ENCODE assay signal across 8 cellular contexts in genomic region chr19:16627928-16628182, GRCh38. TPM values are rescaled to one million over a fixed set of nuclear protein-coding genes. Genes with fewer than 3 reads are reported as not detected.
DNase-seq lines count a peak whose midpoint lies in the region; ATAC-seq and TF ChIP-seq lines count a peak whose summit lies in the region.

No MANE protein-coding gene starts in this region.

- DNase-seq in SK-N-MC (ENCODE audit: low read depth, low spot score) (no peak), fibroblast of the aortic adventitia (ENCODE audit: low read depth) (no peak), retinal pigment epithelial cell (ENCODE audit: low read depth) (no peak), inferior parietal cortex (ENCODE audit: extremely low spot score) (no peak)
- no peak for DNase-seq in NK-92 treated with Interleukin-12 subunit alpha and Interleukin-12 subunit beta, amount 100 ng/mL, for 24 hours (lab: John Stamatoyannopoulos, UW)

- peaks cover 29% of the 10 kb centered on the region for H3K4me1 ChIP-seq in ES-I3 (ENCODE audit: insufficient read depth, low read length)

- TF ChIP-seq CTCF in fibroblast of the aortic adventitia (IDR thresholded peaks at IDR 0.05; ENCODE audit: insufficient read depth, low read length) = no peak
- no peak for TF ChIP-seq CTCF in retinal pigment epithelial cell (conservative IDR thresholded peaks at IDR 0.05; ENCODE audit: low read depth, low read length)

- H3K9me3 ChIP-seq in ES-I3 (ENCODE audit: control insufficient read depth, insufficient read depth, low read length) (no peaks in the 10 kb centered on the region), SK-N-MC (ENCODE audit: low read depth, low read length) (no peaks in the 10 kb centered on the region)

- H3K4me3 ChIP-seq in SK-N-MC (peak overlapping the region; percentile 97), fibroblast of the aortic adventitia (ENCODE audit: low read depth, low read length) (peak overlapping the region; percentile 93), retinal pigment epithelial cell (ENCODE audit: low read length) (peak overlapping the region; percentile 94)

- no peak for ATAC-seq in HG03039 (IDR thresholded peaks at IDR 0.05; ENCODE audit: unreplicated experiment)
- no peak for ATAC-seq in GM21717 (IDR thresholded peaks at IDR 0.05; ENCODE audit: unreplicated experiment)

- H3K27ac ChIP-seq in SK-N-MC = peak overlapping the region; percentile 25; the same call in 1 of the 2 replicates

- H3K9ac ChIP-seq in ES-I3 (ENCODE audit: low read depth, low read length) = peak overlapping the region; percentile 79
- H3K9ac ChIP-seq in SK-N-MC (ENCODE audit: insufficient read length) = peak overlapping the region; percentile 90

- H3K36me3 ChIP-seq in ES-I3 (ENCODE audit: insufficient read depth, low read length) = peaks cover 9% of the 10 kb centered on the region
- H3K36me3 ChIP-seq in SK-N-MC (ENCODE audit: insufficient read depth, low read length) = peaks cover 32% of the 10 kb centered on the region

RNA-seq across cellular contexts. Expression of gene MED26, which starts 0.1 kb away (rescaled TPM):
- 4.2 and 7.1 TPM in 2 replicates for total RNA-seq in fibroblast of the aortic adventitia (ENCODE audit: low replicate concordance)

RNA-seq across cellular contexts. Expression of gene SMIM7, which starts 32.1 kb away (rescaled TPM):
- total RNA-seq in fibroblast of the aortic adventitia (ENCODE audit: low replicate concordance) = 85.2 and 122 TPM in 2 replicates

RNA-seq across cellular contexts. Expression of gene TMEM38A, which starts 33.1 kb away (rescaled TPM):
- total RNA-seq in fibroblast of the aortic adventitia (ENCODE audit: low replicate concordance) = 1.4 and 3.3 TPM in 2 replicates

RNA-seq across cellular contexts. Expression of gene SLC35E1, which starts 55.6 kb away (rescaled TPM):
- 30.4 and 32.0 TPM in 2 replicates for total RNA-seq in fibroblast of the aortic adventitia (ENCODE audit: low replicate concordance)
